Comparison of ENCODE assay signal across 22 cellular contexts in genomic region chr4:185783574-185783973, GRCh38. TPM values are rescaled to one million over a fixed set of nuclear protein-coding genes. Genes with fewer than 3 reads are reported as not detected.
DNase-seq lines count a peak whose midpoint lies in the region; ATAC-seq and TF ChIP-seq lines count a peak whose summit lies in the region.
"Had no signal": no experiment of that assay in that cellular context is flagged by ENCODE, and none has a peak within 500 bp of the region (broad histone marks: within the 10 kb centered on the region; RNA-seq: fewer than 3 reads in every experiment).

No MANE protein-coding gene starts in this region.

- H3K9me3 ChIP-seq in heart right ventricle: no peaks in the 10 kb centered on the region
- no peaks in the 10 kb centered on the region for H3K9me3 ChIP-seq in hepatocyte (ENCODE audit: low read depth)
- no peaks in the 10 kb centered on the region for H3K9me3 ChIP-seq in thyroid gland

- no peaks in the 10 kb centered on the region for H3K79me2 ChIP-seq in hepatocyte

- no peaks in the 10 kb centered on the region for H3K27me3 ChIP-seq in heart right ventricle
- H3K27me3 ChIP-seq in hepatocyte: no peaks in the 10 kb centered on the region
- H3K27me3 ChIP-seq in thyroid gland: no peaks in the 10 kb centered on the region
- H3K27me3 ChIP-seq: BLaER1 treated with 17β-estradiol and CSF1 and Interleukin-3, amounts not matched to agents 10 nM and 100 nM had no signal

- TF ChIP-seq CTCF in heart right ventricle (IDR thresholded peaks at IDR 0.05): no peak
- TF ChIP-seq CTCF in choroid plexus epithelial cell (conservative IDR thresholded peaks at IDR 0.05; ENCODE audit: low read depth, low read length): no peak
- TF ChIP-seq CTCF in hepatocyte (IDR thresholded peaks at IDR 0.05; ENCODE audit: poor library complexity): no peak
- TF ChIP-seq CTCF in thyroid gland (IDR thresholded peaks at IDR 0.05): no peak

- H3K4me3 ChIP-seq in heart right ventricle (no peak overlapping the region), choroid plexus epithelial cell (ENCODE audit: low read depth, low read length) (no peak overlapping the region), hepatocyte (no peak overlapping the region), thyroid gland (replicated peaks in 1 of 3) (no peak overlapping the region)
- H3K4me3 ChIP-seq: BLaER1 treated with 17β-estradiol and CSF1 and Interleukin-3, amounts not matched to agents 10 nM and 100 nM; PC-9; SK-N-MC had no signal

- H3K4me2 ChIP-seq in hepatocyte: no peak overlapping the region
- H3K4me2 ChIP-seq: BLaER1 treated with 17β-estradiol and CSF1 and Interleukin-3, amounts not matched to agents 10 nM and 100 nM; PC-9 had no signal

- peak overlapping the region in 9 of 10 donors; percentile 24 to 81 (median 60) for H3K27ac ChIP-seq in heart right ventricle
- H3K27ac ChIP-seq in hepatocyte: peak overlapping the region; percentile 15
- H3K27ac ChIP-seq in thyroid gland: peak overlapping the region in 2 of 3 donors; percentile 54 to 78
- H3K27ac ChIP-seq: BLaER1 treated with 17β-estradiol and CSF1 and Interleukin-3, amounts not matched to agents 10 nM and 100 nM; PC-9; SK-N-MC had no signal

- H4K20me1 ChIP-seq in hepatocyte (ENCODE audit: insufficient read depth, poor library complexity, severe bottlenecking): no peaks in the 10 kb centered on the region
- H4K20me1 ChIP-seq: BLaER1 treated with 17β-estradiol and CSF1 and Interleukin-3, amounts not matched to agents 10 nM and 100 nM had no signal

- 35 to 39% methylated on average over 5 of the region's 5 CpGs for whole genome bisulfite sequencing in heart right ventricle, 2 donors
- whole genome bisulfite sequencing in hepatocyte (ENCODE audit: low lambda C conversion rate, missing lambda C conversion rate): 85% methylated on average over 5 of the region's 5 CpGs
- WGBS in thyroid gland, 2 donors: 52 to 67% methylated on average over 5 of the region's 5 CpGs

- no peaks in the 10 kb centered on the region for H3K9me2 ChIP-seq in hepatocyte (replicated peaks; ENCODE audit: insufficient read depth)

- H3K4me1 ChIP-seq in heart right ventricle (peaks cover 2 to 92% (median 41%) of the 10 kb centered on the region in 9 donors), hepatocyte (ENCODE audit: insufficient read depth) (no peaks in the 10 kb centered on the region), thyroid gland (peaks cover 16 to 52% of the 10 kb centered on the region in 2 donors)

- H3K36me3 ChIP-seq in heart right ventricle: no peaks in the 10 kb centered on the region
- no peaks in the 10 kb centered on the region for H3K36me3 ChIP-seq in hepatocyte (replicated peaks; ENCODE audit: insufficient read depth, low read depth)
- H3K36me3 ChIP-seq in thyroid gland: no peaks in the 10 kb centered on the region
- H3K36me3 ChIP-seq: BLaER1 treated with 17β-estradiol and CSF1 and Interleukin-3, amounts not matched to agents 10 nM and 100 nM had no signal

- H2AFZ ChIP-seq in hepatocyte: no peak overlapping the region
- H2AFZ ChIP-seq: PC-9 had no signal

- DNase-seq in heart right ventricle: no peak
- DNase-seq in Right ventricle myocardium superior: no peak
- DNase-seq in choroid plexus epithelial cell (ENCODE audit: low read depth): peak; percentile 36
- no peak for DNase-seq in hepatocyte (ENCODE audit: low spot score)
- no peak for DNase-seq in thyroid gland
- no peak for DNase-seq in NCI-H1092 treated with DMSO at 0.1 percent for 48 hours (lab: John Stamatoyannopoulos, UW)
- no peak for DNase-seq in NCI-H526 (lab: John Stamatoyannopoulos, UW)
- no peak for DNase-seq in RKO (ENCODE audit: low spot score)
- DNase-seq: CD4-positive, alpha-beta T cell; H9; Karpas-422; NCI-H1105 treated with DMSO at 0.1 percent for 48 hours; NCI-H2029; NCI-H446 treated with DMSO at 0.1 percent for 48 hours; NCI-H526 treated with DMSO at 0.1 percent for 48 hours; PC-9; RPMI8226; SIG-M5 had no signal

- intact Hi-C loops in heart right ventricle (cut with DNase I) (no loop called here), Right ventricle myocardium superior (cut with DNase I) (no loop called here), thyroid gland (cut with DNase I) (loop anchor here (10.0 kb wide), 1 partner anchor 129 kb away; no protein-coding TSS in a partner anchor)

- no peak for TF ChIP-seq POLR2A in thyroid gland (IDR thresholded peaks at IDR 0.05)

- ATAC-seq in heart right ventricle (no peak), Right ventricle myocardium superior (ENCODE audit: poor library complexity) (no peak)
- ATAC-seq: HepG2 had no signal

RNA-seq across cellular contexts. Expression of gene SORBS2, which starts 28.4 kb away (rescaled TPM):
- 1,000 to 10,000 TPM in 8 of 10 donors, 100 to 1,000 TPM in 2; 975 to 3,169 (median 1,932) TPM for total RNA-seq in heart right ventricle
- 100 to 1,000 TPM; 175 to 259 TPM for polyA plus RNA-seq in heart right ventricle
- total RNA-seq in Right ventricle myocardium superior: 819 TPM
- 52.1 and 56.5 TPM in 2 replicates for total RNA-seq in hepatocyte
- polyA plus RNA-seq in hepatocyte: 43.4 and 60.0 TPM in 2 replicates
- 100 to 1,000 TPM; 290 to 437 (median 377) TPM for total RNA-seq in thyroid gland
- total RNA-seq: CD4-positive, alpha-beta T cell had no signal
- polyA plus RNA-seq: AG04450 had no signal

Comparison
In these comparisons a context has a peak if more than half of its experiments do, and no peak if none do; other contexts are left out.
1. H3K27ac ChIP-seq: peak in every context shown above with its lines; median percentile 66 in thyroid gland; 60 in heart right ventricle; 15 in hepatocyte.